In the genomic region with DNA sequence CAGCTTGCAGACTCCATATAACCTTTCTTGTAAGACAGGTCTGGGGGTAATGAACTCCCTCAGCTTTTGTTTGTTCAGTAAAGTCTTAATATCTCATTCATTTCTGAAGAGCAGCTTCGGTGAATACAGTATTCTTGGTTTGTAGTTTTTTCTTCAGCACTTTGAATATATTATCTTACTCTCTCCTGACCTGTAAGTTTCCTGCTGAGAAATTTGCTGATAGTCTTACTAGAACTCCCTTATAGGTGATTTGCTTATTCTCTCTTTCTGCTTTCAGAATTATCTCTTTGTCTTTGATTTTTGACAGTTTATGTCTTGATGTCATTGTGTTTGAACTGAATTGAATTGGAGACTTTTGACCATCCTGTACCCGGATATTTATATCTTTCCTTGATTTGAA, we compare ENCODE assay signal across 31 cellular contexts. TPM values are rescaled to one million over a fixed set of nuclear protein-coding genes. Genes with fewer than 3 reads are reported as not detected.
"Had no signal": no experiment of that assay in that cellular context is flagged by ENCODE, and none has a peak within 500 bp of the region (broad histone marks: within the 10 kb centered on the region; RNA-seq: fewer than 3 reads in every experiment).

No MANE protein-coding gene starts in this region.

- H3K27me3 ChIP-seq: stomach, suprapubic skin, testis, thyroid gland, tibial artery, tibial nerve, transverse colon, upper lobe of left lung, upper lobe of right lung, uterus, vagina had no signal

- H3K4me3 ChIP-seq: stomach, suprapubic skin, testis, thoracic aorta, thyroid gland, tibial artery, tibial nerve, transverse colon, upper lobe of left lung, upper lobe of right lung, uterus, vagina had no signal

- H3K9me3 ChIP-seq: testis, thyroid gland, vagina had no signal

- ATAC-seq: stimulated activated effector memory CD8-positive, alpha-beta T cell treated with anti-CD3 and anti-CD28 coated beads, Interleukin-12 subunit alpha, Interleukin-12 subunit beta, amount 100 ng/mL, for 72 hours; stimulated activated memory B cell treated with anti-CD40 and anti-IgM and Interleukin-4, amounts not matched to agents 10 μg/mL and 1 μg/mL and 100 μg/mL, for 72 hours; stimulated activated naive B cell treated with anti-CD40 and anti-IgM and Interleukin-4, amounts not matched to agents 10 μg/mL and 1 μg/mL and 100 μg/mL, for 72 hours; stimulated activated naive CD8-positive, alpha-beta T cell treated with anti-CD3 and anti-CD28 coated beads, Interleukin-15, amount 100 ng/mL, for 72 hours; stimulated activated naive CD8-positive, alpha-beta T cell treated with anti-CD3 and anti-CD28 coated beads, Interleukin-15, Interleukin-2, amounts not matched to agents 100 U/mL and 50 U/mL, for 24 hours; upper lobe of right lung had no signal

- H3K36me3 ChIP-seq: stomach, suprapubic skin, thoracic aorta, thyroid gland, tibial nerve, transverse colon, upper lobe of left lung, upper lobe of right lung, uterus, vagina had no signal

- H3K4me1 ChIP-seq: stomach, suprapubic skin, testis, thyroid gland, tibial artery, tibial nerve, transverse colon, upper lobe of left lung, upper lobe of right lung, uterus, vagina had no signal

- H3K27ac ChIP-seq: stomach, suprapubic skin, testis, thoracic aorta, thyroid gland, tibial artery, tibial nerve, transverse colon, upper lobe of left lung, upper lobe of right lung, uterus, vagina had no signal

- H3K36me3 Mint-ChIP-seq: stimulated activated effector memory CD8-positive, alpha-beta T cell treated with anti-CD3 and anti-CD28 coated beads, Interleukin-12 subunit alpha, Interleukin-12 subunit beta, amount 100 ng/mL, for 72 hours; type B pancreatic cell had no signal

- H3K4me1 Mint-ChIP-seq: stimulated activated effector memory CD8-positive, alpha-beta T cell treated with anti-CD3 and anti-CD28 coated beads, Interleukin-12 subunit alpha, Interleukin-12 subunit beta, amount 100 ng/mL, for 72 hours; stimulated activated memory B cell treated with anti-CD40 and anti-IgM and Interleukin-4, amounts not matched to agents 10 μg/mL and 1 μg/mL and 100 μg/mL, for 72 hours; stimulated activated naive B cell treated with anti-CD40 and anti-IgM and Interleukin-4, amounts not matched to agents 10 μg/mL and 1 μg/mL and 100 μg/mL, for 72 hours; stimulated activated naive CD8-positive, alpha-beta T cell treated with anti-CD3 and anti-CD28 coated beads, Interleukin-15, amount 100 ng/mL, for 72 hours had no signal

- H3K27ac Mint-ChIP-seq: stimulated activated effector memory CD8-positive, alpha-beta T cell treated with anti-CD3 and anti-CD28 coated beads, Interleukin-12 subunit alpha, Interleukin-12 subunit beta, amount 100 ng/mL, for 72 hours; stimulated activated memory B cell treated with anti-CD40 and anti-IgM and Interleukin-4, amounts not matched to agents 10 μg/mL and 1 μg/mL and 100 μg/mL, for 72 hours; stimulated activated naive B cell treated with anti-CD40 and anti-IgM and Interleukin-4, amounts not matched to agents 10 μg/mL and 1 μg/mL and 100 μg/mL, for 72 hours; stimulated activated naive CD8-positive, alpha-beta T cell treated with anti-CD3 and anti-CD28 coated beads, Interleukin-15, amount 100 ng/mL, for 72 hours; stimulated activated naive CD8-positive, alpha-beta T cell treated with anti-CD3 and anti-CD28 coated beads, Interleukin-15, Interleukin-2, amounts not matched to agents 100 ng/mL and 50 ng/mL, for 24 hours; type B pancreatic cell had no signal

- H3K27me3 Mint-ChIP-seq: stimulated activated naive B cell treated with anti-CD40 and anti-IgM and Interleukin-4, amounts not matched to agents 10 μg/mL and 1 μg/mL and 100 μg/mL, for 72 hours; stimulated activated naive CD8-positive, alpha-beta T cell treated with anti-CD3 and anti-CD28 coated beads, Interleukin-15, amount 100 ng/mL, for 72 hours; type B pancreatic cell had no signal

- H3K4me3 Mint-ChIP-seq: stimulated activated effector memory CD8-positive, alpha-beta T cell treated with anti-CD3 and anti-CD28 coated beads, Interleukin-12 subunit alpha, Interleukin-12 subunit beta, amount 100 ng/mL, for 72 hours; stimulated activated memory B cell treated with anti-CD40 and anti-IgM and Interleukin-4, amounts not matched to agents 10 μg/mL and 1 μg/mL and 100 μg/mL, for 72 hours; stimulated activated naive B cell treated with anti-CD40 and anti-IgM and Interleukin-4, amounts not matched to agents 10 μg/mL and 1 μg/mL and 100 μg/mL, for 72 hours; stimulated activated naive CD8-positive, alpha-beta T cell treated with anti-CD3 and anti-CD28 coated beads, Interleukin-15, amount 100 ng/mL, for 72 hours; stimulated activated naive CD8-positive, alpha-beta T cell treated with anti-CD3 and anti-CD28 coated beads, Interleukin-15, Interleukin-2, amounts not matched to agents 100 ng/mL and 50 ng/mL, for 24 hours; type B pancreatic cell had no signal

- DNase-seq: stimulated activated CD4-positive, alpha-beta T cell treated with anti-CD3 and anti-CD28 coated beads, Interleukin-2, amount 100 ng/mL, for 48 hours; stimulated activated CD4-positive, alpha-beta T cell treated with anti-CD3 and anti-CD28 coated beads, Interleukin-4, amount 100 ng/mL, for 1 hour; stimulated activated CD4-positive, alpha-beta T cell treated with anti-CD3 and anti-CD28 coated beads, Interleukin-4, amount 100 ng/mL, for 24 hours; stimulated activated CD4-positive, alpha-beta T cell treated with anti-CD3 and anti-CD28 coated beads, Interleukin-4, amount 100 ng/mL, for 4 hours; stimulated activated CD8-positive, alpha-beta memory T cell treated with anti-CD3 and anti-CD28 coated beads, Interleukin-4, amount 100 ng/mL, for 48 hours; stimulated activated naive B cell treated with anti-CD40 and anti-IgM and Interleukin-4, amounts not matched to agents 10 μg/mL and 1 μg/mL and 100 μg/mL, for 72 hours; stimulated activated naive CD4-positive, alpha-beta T cell; stimulated activated naive CD4-positive, alpha-beta T cell treated with Interleukin-2 at 50 U/mL for 16 hours; stimulated activated naive CD8-positive, alpha-beta T cell treated with anti-CD3 and anti-CD28 coated beads, Interleukin-15, amount 100 ng/mL, for 72 hours; stimulated activated naive CD8-positive, alpha-beta T cell treated with anti-CD3 and anti-CD28 coated beads, Interleukin-15, Interleukin-2, amounts not matched to agents 100 U/mL and 50 U/mL, for 24 hours; stomach; substantia nigra; testis; thyroid gland; tibial artery; transverse colon; trophoblast cell; upper lobe of left lung; upper lobe of right lung; uterus had no signal

RNA-seq across cellular contexts. Expression of a gene that starts 54.3 kb away (rescaled TPM):
- total RNA-seq: stomach, subcutaneous adipose tissue, suprapubic skin, thoracic aorta, thyroid gland, tibial nerve, transverse colon, upper lobe of left lung, upper lobe of right lung, ureter, urinary bladder, vagina had no signal
